Comparison of ENCODE assay signal across 1 cellular context in the genomic region with DNA sequence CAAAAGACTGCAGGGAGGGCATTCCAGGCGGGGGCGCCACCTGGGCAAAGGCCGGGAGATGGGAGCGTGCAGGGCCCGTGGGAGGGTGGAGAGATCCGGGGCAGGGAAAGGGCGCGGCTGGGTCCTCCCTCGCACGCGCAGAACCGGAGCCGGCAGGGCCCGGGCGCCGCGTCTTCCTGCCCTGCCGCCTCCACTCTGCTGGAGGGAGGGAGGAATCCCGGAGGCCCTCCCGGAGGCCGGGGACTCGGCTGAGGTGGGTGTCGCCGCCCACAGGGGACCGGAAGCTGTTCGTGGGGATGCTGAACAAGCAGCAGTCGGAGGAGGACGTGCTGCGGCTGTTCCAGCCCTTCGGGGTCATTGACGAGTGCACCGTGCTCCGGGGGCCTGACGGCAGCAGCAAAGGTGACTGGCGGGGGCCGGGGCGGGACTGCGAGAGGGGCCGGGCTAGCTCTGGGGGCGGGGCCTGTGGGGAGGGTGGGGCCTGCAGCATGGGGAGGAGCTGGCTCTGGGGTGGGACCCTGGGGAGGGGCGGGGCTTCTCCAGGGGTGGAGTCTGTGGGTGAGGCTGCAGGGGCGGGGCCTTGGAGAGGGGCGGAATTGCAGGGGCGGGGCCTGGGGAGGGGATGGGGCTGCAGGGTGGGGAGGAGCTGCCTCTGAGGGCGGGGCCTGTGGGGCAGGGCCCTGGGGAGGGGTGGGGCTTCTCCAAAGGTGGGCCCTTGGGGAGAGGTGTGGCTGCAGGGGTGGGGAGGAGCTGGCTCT.
TF ChIP-seq lines count a peak whose summit lies in the region.

No MANE protein-coding gene starts in this region.

TF ChIP-seq in HEK293, 187 proteins besides CTCF, POLR2A, EP300 and RAD21 (continued from another document and continues in another):
- no peak for TF ChIP-seq ZNF645 (tag by site-specific recombination; IDR thresholded peaks at IDR 0.05)
- no peak for TF ChIP-seq YY2 (tag by site-specific recombination; IDR thresholded peaks at IDR 0.05)
- no peak for TF ChIP-seq ZNF747 (tag by site-specific recombination; IDR thresholded peaks at IDR 0.05)
- no peak for TF ChIP-seq ZNF121 (tag by site-specific recombination; IDR thresholded peaks at IDR 0.05)
- TF ChIP-seq ZFHX2 (tag by site-specific recombination; conservative IDR thresholded peaks at IDR 0.05), result peak; percentile 98
- no peak for TF ChIP-seq ZNF23 (tag by site-specific recombination; IDR thresholded peaks at IDR 0.05; ENCODE audit: borderline replicate concordance)
- TF ChIP-seq TCF7L2 (IDR thresholded peaks at IDR 0.05; ENCODE audit: borderline replicate concordance, low read depth, low read length), result no peak
- no peak for TF ChIP-seq ZBTB7A (tag by site-specific recombination; IDR thresholded peaks at IDR 0.05; ENCODE audit: low read depth)
- no peak for TF ChIP-seq ZSCAN18 (tag by site-specific recombination; IDR thresholded peaks at IDR 0.05)
- TF ChIP-seq, protein P1, sequence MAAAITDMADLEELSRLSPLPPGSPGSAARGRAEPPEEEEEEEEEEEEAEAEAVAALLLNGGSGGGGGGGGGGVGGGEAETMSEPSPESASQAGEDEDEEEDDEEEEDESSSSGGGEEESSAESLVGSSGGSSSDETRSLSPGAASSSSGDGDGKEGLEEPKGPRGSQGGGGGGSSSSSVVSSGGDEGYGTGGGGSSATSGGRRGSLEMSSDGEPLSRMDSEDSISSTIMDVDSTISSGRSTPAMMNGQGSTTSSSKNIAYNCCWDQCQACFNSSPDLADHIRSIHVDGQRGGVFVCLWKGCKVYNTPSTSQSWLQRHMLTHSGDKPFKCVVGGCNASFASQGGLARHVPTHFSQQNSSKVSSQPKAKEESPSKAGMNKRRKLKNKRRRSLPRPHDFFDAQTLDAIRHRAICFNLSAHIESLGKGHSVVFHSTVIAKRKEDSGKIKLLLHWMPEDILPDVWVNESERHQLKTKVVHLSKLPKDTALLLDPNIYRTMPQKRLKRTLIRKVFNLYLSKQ (tag by site-specific recombination; IDR thresholded peaks at IDR 0.05; ENCODE audit: borderline replicate concordance), result no peak
- TF ChIP-seq ZNF416 (tag by site-specific recombination; IDR thresholded peaks at IDR 0.05), result no peak
- peak; percentile 56; the same call in 1 of the 2 replicates for TF ChIP-seq ZNF843 (tag by site-specific recombination; IDR thresholded peaks at IDR 0.05)
- TF ChIP-seq, protein P2, sequence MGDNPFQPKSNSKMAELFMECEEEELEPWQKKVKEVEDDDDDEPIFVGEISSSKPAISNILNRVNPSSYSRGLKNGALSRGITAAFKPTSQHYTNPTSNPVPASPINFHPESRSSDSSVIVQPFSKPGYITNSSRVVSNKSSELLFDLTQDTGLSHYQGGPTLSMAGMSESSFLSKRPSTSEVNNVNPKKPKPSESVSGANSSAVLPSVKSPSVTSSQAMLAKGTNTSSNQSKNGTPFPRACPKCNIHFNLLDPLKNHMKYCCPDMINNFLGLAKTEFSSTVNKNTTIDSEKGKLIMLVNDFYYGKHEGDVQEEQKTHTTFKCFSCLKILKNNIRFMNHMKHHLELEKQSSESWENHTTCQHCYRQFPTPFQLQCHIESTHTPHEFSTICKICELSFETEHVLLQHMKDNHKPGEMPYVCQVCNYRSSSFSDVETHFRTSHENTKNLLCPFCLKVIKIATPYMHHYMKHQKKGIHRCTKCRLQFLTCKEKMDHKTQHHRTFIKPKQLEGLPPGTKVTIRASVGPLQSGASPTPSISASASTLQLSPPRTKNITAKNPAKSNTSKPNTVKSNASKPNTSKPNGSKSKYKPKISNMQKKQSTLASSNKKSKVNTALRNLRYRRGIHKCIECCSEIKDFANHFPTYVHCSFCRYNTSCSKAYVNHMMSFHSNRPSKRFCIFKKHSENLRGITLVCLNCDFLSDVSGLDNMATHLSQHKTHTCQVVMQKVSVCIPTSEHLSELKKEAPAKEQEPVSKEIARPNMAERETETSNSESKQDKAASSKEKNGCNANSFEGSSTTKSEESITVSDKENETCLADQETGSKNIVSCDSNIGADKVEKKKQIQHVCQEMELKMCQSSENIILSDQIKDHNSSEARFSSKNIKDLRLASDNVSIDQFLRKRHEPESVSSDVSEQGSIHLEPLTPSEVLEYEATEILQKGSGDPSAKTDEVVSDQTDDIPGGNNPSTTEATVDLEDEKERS (tag by site-specific recombination; IDR thresholded peaks at IDR 0.05), result no peak
- no peak for TF ChIP-seq ZNF514 (tag by site-specific recombination; IDR thresholded peaks at IDR 0.05)
- no peak for TF ChIP-seq ZNF223 (tag by site-specific recombination; IDR thresholded peaks at IDR 0.05)
- TF ChIP-seq ZNF148 (tag by site-specific recombination; IDR thresholded peaks at IDR 0.05; ENCODE audit: borderline replicate concordance), result no peak
- TF ChIP-seq, protein P3, sequence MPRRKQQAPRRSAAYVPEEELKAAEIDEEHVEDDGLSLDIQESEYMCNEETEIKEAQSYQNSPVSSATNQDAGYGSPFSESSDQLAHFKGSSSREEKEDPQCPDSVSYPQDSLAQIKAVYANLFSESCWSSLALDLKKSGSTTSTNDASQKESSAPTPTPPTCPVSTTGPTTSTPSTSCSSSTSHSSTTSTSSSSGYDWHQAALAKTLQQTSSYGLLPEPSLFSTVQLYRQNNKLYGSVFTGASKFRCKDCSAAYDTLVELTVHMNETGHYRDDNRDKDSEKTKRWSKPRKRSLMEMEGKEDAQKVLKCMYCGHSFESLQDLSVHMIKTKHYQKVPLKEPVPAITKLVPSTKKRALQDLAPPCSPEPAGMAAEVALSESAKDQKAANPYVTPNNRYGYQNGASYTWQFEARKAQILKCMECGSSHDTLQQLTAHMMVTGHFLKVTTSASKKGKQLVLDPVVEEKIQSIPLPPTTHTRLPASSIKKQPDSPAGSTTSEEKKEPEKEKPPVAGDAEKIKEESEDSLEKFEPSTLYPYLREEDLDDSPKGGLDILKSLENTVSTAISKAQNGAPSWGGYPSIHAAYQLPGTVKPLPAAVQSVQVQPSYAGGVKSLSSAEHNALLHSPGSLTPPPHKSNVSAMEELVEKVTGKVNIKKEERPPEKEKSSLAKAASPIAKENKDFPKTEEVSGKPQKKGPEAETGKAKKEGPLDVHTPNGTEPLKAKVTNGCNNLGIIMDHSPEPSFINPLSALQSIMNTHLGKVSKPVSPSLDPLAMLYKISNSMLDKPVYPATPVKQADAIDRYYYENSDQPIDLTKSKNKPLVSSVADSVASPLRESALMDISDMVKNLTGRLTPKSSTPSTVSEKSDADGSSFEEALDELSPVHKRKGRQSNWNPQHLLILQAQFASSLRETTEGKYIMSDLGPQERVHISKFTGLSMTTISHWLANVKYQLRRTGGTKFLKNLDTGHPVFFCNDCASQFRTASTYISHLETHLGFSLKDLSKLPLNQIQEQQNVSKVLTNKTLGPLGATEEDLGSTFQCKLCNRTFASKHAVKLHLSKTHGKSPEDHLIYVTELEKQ (tag by site-specific recombination; IDR thresholded peaks at IDR 0.05; ENCODE audit: borderline replicate concordance), result no peak
- no peak for TF ChIP-seq ELK4 (IDR thresholded peaks at IDR 0.05; ENCODE audit: borderline replicate concordance, low read depth, low read length)
- TF ChIP-seq ZNF214 (tag by site-specific recombination; IDR thresholded peaks at IDR 0.05; ENCODE audit: borderline replicate concordance), result no peak
- TF ChIP-seq, protein P4, sequence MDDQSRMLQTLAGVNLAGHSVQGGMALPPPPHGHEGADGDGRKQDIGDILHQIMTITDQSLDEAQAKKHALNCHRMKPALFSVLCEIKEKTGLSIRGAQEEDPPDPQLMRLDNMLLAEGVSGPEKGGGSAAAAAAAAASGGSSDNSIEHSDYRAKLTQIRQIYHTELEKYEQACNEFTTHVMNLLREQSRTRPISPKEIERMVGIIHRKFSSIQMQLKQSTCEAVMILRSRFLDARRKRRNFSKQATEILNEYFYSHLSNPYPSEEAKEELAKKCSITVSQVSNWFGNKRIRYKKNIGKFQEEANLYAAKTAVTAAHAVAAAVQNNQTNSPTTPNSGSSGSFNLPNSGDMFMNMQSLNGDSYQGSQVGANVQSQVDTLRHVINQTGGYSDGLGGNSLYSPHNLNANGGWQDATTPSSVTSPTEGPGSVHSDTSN (CRISPR knock-in tag; IDR thresholded peaks at IDR 0.05), result no peak
- TF ChIP-seq, protein P5, sequence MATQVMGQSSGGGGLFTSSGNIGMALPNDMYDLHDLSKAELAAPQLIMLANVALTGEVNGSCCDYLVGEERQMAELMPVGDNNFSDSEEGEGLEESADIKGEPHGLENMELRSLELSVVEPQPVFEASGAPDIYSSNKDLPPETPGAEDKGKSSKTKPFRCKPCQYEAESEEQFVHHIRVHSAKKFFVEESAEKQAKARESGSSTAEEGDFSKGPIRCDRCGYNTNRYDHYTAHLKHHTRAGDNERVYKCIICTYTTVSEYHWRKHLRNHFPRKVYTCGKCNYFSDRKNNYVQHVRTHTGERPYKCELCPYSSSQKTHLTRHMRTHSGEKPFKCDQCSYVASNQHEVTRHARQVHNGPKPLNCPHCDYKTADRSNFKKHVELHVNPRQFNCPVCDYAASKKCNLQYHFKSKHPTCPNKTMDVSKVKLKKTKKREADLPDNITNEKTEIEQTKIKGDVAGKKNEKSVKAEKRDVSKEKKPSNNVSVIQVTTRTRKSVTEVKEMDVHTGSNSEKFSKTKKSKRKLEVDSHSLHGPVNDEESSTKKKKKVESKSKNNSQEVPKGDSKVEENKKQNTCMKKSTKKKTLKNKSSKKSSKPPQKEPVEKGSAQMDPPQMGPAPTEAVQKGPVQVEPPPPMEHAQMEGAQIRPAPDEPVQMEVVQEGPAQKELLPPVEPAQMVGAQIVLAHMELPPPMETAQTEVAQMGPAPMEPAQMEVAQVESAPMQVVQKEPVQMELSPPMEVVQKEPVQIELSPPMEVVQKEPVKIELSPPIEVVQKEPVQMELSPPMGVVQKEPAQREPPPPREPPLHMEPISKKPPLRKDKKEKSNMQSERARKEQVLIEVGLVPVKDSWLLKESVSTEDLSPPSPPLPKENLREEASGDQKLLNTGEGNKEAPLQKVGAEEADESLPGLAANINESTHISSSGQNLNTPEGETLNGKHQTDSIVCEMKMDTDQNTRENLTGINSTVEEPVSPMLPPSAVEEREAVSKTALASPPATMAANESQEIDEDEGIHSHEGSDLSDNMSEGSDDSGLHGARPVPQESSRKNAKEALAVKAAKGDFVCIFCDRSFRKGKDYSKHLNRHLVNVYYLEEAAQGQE (tag by site-specific recombination; IDR thresholded peaks at IDR 0.05), result no peak
- TF ChIP-seq MYNN (tag by site-specific recombination; IDR thresholded peaks at IDR 0.05; ENCODE audit: borderline replicate concordance), result no peak
- no peak for TF ChIP-seq ZNF19 (tag by site-specific recombination; IDR thresholded peaks at IDR 0.05; ENCODE audit: low read depth)
- no peak for TF ChIP-seq ZNF239 (tag by site-specific recombination; IDR thresholded peaks at IDR 0.05)
- no peak for TF ChIP-seq SCRT2 (tag by site-specific recombination; IDR thresholded peaks at IDR 0.05)
- no peak for TF ChIP-seq ZNF664 (tag by site-specific recombination; IDR thresholded peaks at IDR 0.05)
- peak; percentile 73 for TF ChIP-seq SP7 (tag by site-specific recombination; IDR thresholded peaks at IDR 0.05)
- TF ChIP-seq ZNF701 (tag by site-specific recombination; IDR thresholded peaks at IDR 0.05), result no peak
- TF ChIP-seq ZNF585B (tag by site-specific recombination; IDR thresholded peaks at IDR 0.05), result no peak
- peak; percentile 56 for TF ChIP-seq ZIC2 (tag by site-specific recombination; IDR thresholded peaks at IDR 0.05)
- TF ChIP-seq ZNF394 (tag by site-specific recombination; IDR thresholded peaks at IDR 0.05; ENCODE audit: borderline replicate concordance), result no peak; the same call in 1 of the 2 replicates
- no peak for TF ChIP-seq ZNF776 (tag by site-specific recombination; IDR thresholded peaks at IDR 0.05; ENCODE audit: borderline replicate concordance)
- peak; percentile 48 for TF ChIP-seq KLF10 (tag by site-specific recombination; IDR thresholded peaks at IDR 0.05)
